ENCODE assay signal across 8 cellular contexts in genomic region chr17:67431210-67432015, GRCh38. TPM values are rescaled to one million over a fixed set of nuclear protein-coding genes. Genes with fewer than 3 reads are reported as not detected.
DNase-seq lines count a peak whose midpoint lies in the region; ATAC-seq, FAIRE-seq and TF ChIP-seq lines count a peak whose summit lies in the region.

No MANE protein-coding gene starts in this region.

- H3K9me3 ChIP-seq in BLaER1 = no peaks in the 10 kb centered on the region
- no peaks in the 10 kb centered on the region for H3K9me3 ChIP-seq in keratinocyte (ENCODE audit: control insufficient read depth, low read depth, low read length)

- H2AFZ ChIP-seq in keratinocyte (ENCODE audit: control insufficient read depth, low read length) = no peak overlapping the region

- H4K20me1 ChIP-seq in BLaER1 (peaks cover 31% of the 10 kb centered on the region; the same call in 1 of the 2 replicates), keratinocyte (ENCODE audit: control insufficient read depth, extremely low read depth, insufficient read depth, low read length) (no peaks in the 10 kb centered on the region)

- dilution Hi-C loops in keratinocyte (cut with MboI; ENCODE audit: extremely low pct_ligation_motif_present, low sequenced_read_pairs) = no loop called here

- H3K27me3 ChIP-seq in BLaER1 = no peaks in the 10 kb centered on the region
- H3K27me3 ChIP-seq in keratinocyte (ENCODE audit: control insufficient read depth, extremely low read depth, insufficient read depth, low read length) = no peaks in the 10 kb centered on the region

- H3K9ac ChIP-seq in BLaER1 (no peak overlapping the region), keratinocyte (ENCODE audit: control insufficient read depth, extremely low read depth, insufficient read depth, low read length) (peak overlapping the region; percentile 69)

- TF ChIP-seq CTCF in keratinocyte (optimal IDR thresholded peaks at IDR 0.05 in 1 of 3, IDR thresholded peaks at IDR 0.05 in 1 of 3, conservative IDR thresholded peaks at IDR 0.05 in 1 of 3; ENCODE audit: extremely low read depth in 1 of 3, insufficient read depth in 2 of 3, low read length in 3 of 3) = no peak

- no peaks in the 10 kb centered on the region for H3K9me1 ChIP-seq in keratinocyte (ENCODE audit: control insufficient read depth, extremely low read depth, insufficient read depth, low read length)

- peaks cover 13% of the 10 kb centered on the region for H3K79me2 ChIP-seq in keratinocyte (ENCODE audit: control insufficient read depth, insufficient read depth, low read length)

- H3K36me3 ChIP-seq in BLaER1 (0 out of 2 replicates have a peak, but pooled peaks cover 4% of the 10 kb centered on the region), keratinocyte (ENCODE audit: control insufficient read depth in 2 of 2, extremely low read depth in 1 of 2, insufficient read depth in 2 of 2, low read length in 2 of 2) (no peaks in the 10 kb centered on the region)

- peak overlapping the region; percentile 41 for H3K4me2 ChIP-seq in BLaER1
- H3K4me2 ChIP-seq in keratinocyte (ENCODE audit: control insufficient read depth, extremely low read depth, insufficient read depth, low read depth, low read length) = peak overlapping the region; percentile 88

- peak; percentile 48 for DNase-seq in activated CD8-positive, alpha-beta memory T cell treated with anti-CD3 and anti-CD28 coated beads, Interleukin-2, amount 50 U/mL, for 48 hours
- DNase-seq in keratinocyte (ENCODE audit: low read depth, low spot score) (no peak), medulla oblongata (ENCODE audit: extremely low spot score) (no peak), NCI-H1436 treated with DMSO at 0.1 percent for 48 hours (lab: John Stamatoyannopoulos, UW) (no peak)

- H3K27ac ChIP-seq in BLaER1 (peak overlapping the region; percentile 27; the same call in 1 of the 2 replicates), keratinocyte (ENCODE audit: control insufficient read depth, insufficient read depth, low read length) (peak overlapping the region; percentile 98)

- H3K4me1 ChIP-seq in BLaER1 (peaks cover 40% of the 10 kb centered on the region), keratinocyte (ENCODE audit: control insufficient read depth, extremely low read depth, insufficient read depth, low read length) (peaks cover 36% of the 10 kb centered on the region)

- H3K4me3 ChIP-seq in BLaER1 = no peak overlapping the region
- peak overlapping the region in 2 of 3 experiments; percentile 39 for H3K4me3 ChIP-seq in keratinocyte (ENCODE audit: control insufficient read depth in 2 of 3, extremely low read depth in 1 of 3, insufficient read depth in 2 of 3, low read depth in 1 of 3, low read length in 3 of 3)

- ATAC-seq in HG03565 (IDR thresholded peaks at IDR 0.05; ENCODE audit: unreplicated experiment) (peak; percentile 79), GM18861 (IDR thresholded peaks at IDR 0.05; ENCODE audit: unreplicated experiment) (no peak), HG03354 (IDR thresholded peaks at IDR 0.05; ENCODE audit: poor library complexity, severe bottlenecking, unreplicated experiment) (no peak)

- FAIRE-seq in keratinocyte (lab: Jason Lieb, UNC) = peak; percentile 77

RNA-seq across cellular contexts. Expression of gene PITPNC1, which starts 54.3 kb away (rescaled TPM):
- polyA plus RNA-seq in keratinocyte = 14.7 to 25.4 TPM (median 24.8 TPM) in 3 replicates
- 19.5 TPM for polyA plus RNA-seq in keratinocyte (2011; ENCODE audit: low read depth)
- 23.4 and 33.3 TPM in 2 replicates for polyA plus RNA-seq in keratinocyte (2011; cell fraction: cytosol; rRNA removed)
- polyA plus RNA-seq in keratinocyte (2011; cell fraction: nucleus; rRNA removed) = 12.7 and 15.9 TPM in 2 replicates
- polyA plus RNA-seq in keratinocyte (2012; ENCODE audit: low replicate concordance) = 23.1 and 23.3 TPM in 2 replicates
- polyA minus RNA-seq in keratinocyte = 13.8 to 26.5 TPM (median 17.4 TPM) in 3 replicates
- polyA minus RNA-seq in keratinocyte (2011; cell fraction: cytosol; rRNA and poly(A)+ RNA removed) = 16.9 TPM
- polyA minus RNA-seq in keratinocyte (2011; cell fraction: nucleus; rRNA and poly(A)+ RNA removed) = 7.9 and 15.7 TPM in 2 replicates
